1 cellular context compared by ENCODE assay signal in the genomic region with DNA sequence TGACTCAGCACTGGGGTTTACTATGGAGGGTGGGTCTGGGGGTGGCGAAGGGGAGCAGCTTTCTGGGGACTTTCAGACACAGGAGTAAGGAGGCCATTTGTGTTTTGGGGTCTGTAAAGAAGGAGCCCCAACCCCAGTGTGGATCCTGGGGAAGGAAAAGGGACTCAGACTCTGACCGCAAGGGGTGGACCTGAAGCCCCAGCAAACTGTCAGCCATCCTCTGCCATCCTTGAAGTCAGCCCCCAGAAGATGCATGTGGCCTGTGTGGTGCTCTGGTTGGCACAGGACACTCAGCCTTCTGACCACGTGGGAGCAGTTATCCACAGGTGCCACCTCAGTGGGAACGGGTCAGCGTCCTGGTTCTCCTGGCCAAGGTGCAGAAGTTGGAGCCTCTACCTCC.
TF ChIP-seq lines count a peak whose summit lies in the region.

No MANE protein-coding gene starts in this region.

TF ChIP-seq in H1, 55 proteins besides CTCF, POLR2A, EP300 and RAD21:
- no peak for TF ChIP-seq CHD1 (IDR thresholded peaks at IDR 0.05; ENCODE audit: low read depth, low read length)
- no peak for TF ChIP-seq POU5F1 (IDR thresholded peaks at IDR 0.05; ENCODE audit: low read depth, low read length)
- no peak for TF ChIP-seq RXRA (IDR thresholded peaks at IDR 0.05; ENCODE audit: insufficient read depth, low read depth, low read length)
- no peak for TF ChIP-seq FOSL1 (IDR thresholded peaks at IDR 0.05; ENCODE audit: insufficient read depth, low read depth, low read length)
- TF ChIP-seq BCL11A (IDR thresholded peaks at IDR 0.05; ENCODE audit: low read depth in 2 of 2, low read length in 2 of 2) = no peak
- TF ChIP-seq PHF8 (conservative IDR thresholded peaks at IDR 0.05; ENCODE audit: low read depth, low read length) = no peak
